ENCODE assay signal across 15 cellular contexts in the genomic region with DNA sequence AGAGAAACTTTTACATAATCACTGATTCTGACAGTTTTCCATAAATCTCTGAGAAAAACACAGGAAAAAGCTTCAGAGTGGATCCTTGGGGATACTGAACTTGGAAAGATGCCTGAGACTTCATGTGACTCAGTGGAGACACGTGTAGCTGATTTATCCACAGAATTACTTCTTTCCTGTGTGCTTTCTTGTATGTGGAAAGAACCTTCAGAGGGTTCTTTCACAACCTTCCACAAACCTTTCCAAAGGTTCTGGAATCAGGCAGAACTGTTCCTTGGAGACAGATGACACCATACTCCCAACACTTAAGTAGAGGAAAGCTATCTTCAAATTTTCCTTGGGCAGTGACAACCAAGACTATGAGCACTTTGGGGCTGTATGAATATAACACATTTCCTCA.
DNase-seq lines count a peak whose midpoint lies in the region; ATAC-seq, FAIRE-seq and TF ChIP-seq lines count a peak whose summit lies in the region.
"Had no signal": no experiment of that assay in that cellular context is flagged by ENCODE, and none has a peak within 500 bp of the region (broad histone marks: within the 10 kb centered on the region; RNA-seq: fewer than 3 reads in every experiment).

No MANE protein-coding gene starts in this region.

- peak overlapping the region; percentile 42; the same call in 1 of the 2 replicates for H2AFZ ChIP-seq in SK-N-SH (ENCODE audit: low read depth)
- H2AFZ ChIP-seq: GM23338 had no signal

- no peaks in the 10 kb centered on the region for H3K9me2 ChIP-seq in SK-N-SH

- no peaks in the 10 kb centered on the region for H3K9me3 ChIP-seq in SK-N-SH
- H3K9me3 ChIP-seq in pancreas: no peaks in the 10 kb centered on the region
- H3K9me3 ChIP-seq: colonic mucosa had no signal

- TF ChIP-seq CTCF in AG10803 (conservative IDR thresholded peaks at IDR 0.05; ENCODE audit: low read length) (no peak), SK-N-SH (IDR thresholded peaks at IDR 0.05) (no peak), fibroblast of the aortic adventitia (IDR thresholded peaks at IDR 0.05; ENCODE audit: insufficient read depth, low read length) (no peak), pancreas (IDR thresholded peaks at IDR 0.05) (no peak), GM10266 (IDR thresholded peaks at IDR 0.05; ENCODE audit: control insufficient read depth, insufficient read depth, low read depth, missing control alignments) (no peak)

- FAIRE-seq in pancreas (lab: Jason Lieb, UNC): no peak

- H3K4me3 ChIP-seq in AG10803 (ENCODE audit: low read length): no peak overlapping the region
- H3K4me3 ChIP-seq in SK-N-SH (ENCODE audit: low read depth in 2 of 2, low read length in 1 of 2): no peak overlapping the region
- H3K4me3 ChIP-seq in fibroblast of the aortic adventitia (ENCODE audit: low read depth, low read length): no peak overlapping the region
- no peak overlapping the region for H3K4me3 ChIP-seq in pancreas
- H3K4me3 ChIP-seq: colonic mucosa, GM23338 had no signal

- no peak for TF ChIP-seq EP300 in SK-N-SH (IDR thresholded peaks at IDR 0.05; ENCODE audit: borderline replicate concordance in 1 of 2, low read depth in 1 of 2, low read length in 1 of 2)

- H3K27me3 ChIP-seq in SK-N-SH (ENCODE audit: insufficient read depth) (no peaks in the 10 kb centered on the region), pancreas (no peaks in the 10 kb centered on the region)
- H3K27me3 ChIP-seq: colonic mucosa had no signal

- intact Hi-C loops in pancreas (cut with DNase I): no loop called here

- in situ Hi-C loops in KBM-7 (cut with MboI; ENCODE audit: low pct_unique_long_range_greater_than_20kb, low sequenced_read_pairs): no loop called here

- ATAC-seq in pancreas (peak in 3 of 4 donors; percentile 15 to 59 (median 49)), HG03159 (IDR thresholded peaks at IDR 0.05; ENCODE audit: unreplicated experiment) (no peak)
- ATAC-seq: GM23338 had no signal

- H3K27ac ChIP-seq in SK-N-SH (ENCODE audit: low read depth in 2 of 2, low read length in 1 of 2): peak overlapping the region; percentile 47 to 53; a peak in 2 of 4 replicates
- H3K27ac ChIP-seq in pancreas: no peak overlapping the region
- H3K27ac ChIP-seq: colonic mucosa had no signal

- TF ChIP-seq RAD21 in SK-N-SH (IDR thresholded peaks at IDR 0.05; ENCODE audit: low read length): no peak

- no peaks in the 10 kb centered on the region for H4K20me1 ChIP-seq in SK-N-SH (ENCODE audit: insufficient read depth)

- peak; percentile 96 for DNase-seq in AG10803 (ENCODE audit: low read depth)
- DNase-seq in SK-N-SH: no peak
- DNase-seq in fibroblast of the aortic adventitia (ENCODE audit: low read depth): peak; percentile 98
- no peak for DNase-seq in pancreas
- no peak for DNase-seq in KBM-7
- DNase-seq in GM10266 (ENCODE audit: extremely low spot score): no peak
- DNase-seq in NCI-H2171 (lab: John Stamatoyannopoulos, UW): no peak
- DNase-seq: activated effector memory CD4-positive, alpha-beta T cell treated with anti-CD3 and anti-CD28 coated beads, Interleukin-2, amount 50 U/mL, for 16 hours; AML-193; colonic mucosa; hypothalamus; NCI-H146; SW 1271 had no signal

- CTCF ChIA-PET in SK-N-SH (lab: Yijun Ruan, JAX): no interaction called here

- H3K9ac ChIP-seq in SK-N-SH: no peak overlapping the region

- H3K4me1 ChIP-seq in SK-N-SH (ENCODE audit: control insufficient read depth in 1 of 2, insufficient read depth in 2 of 2, low read depth in 1 of 2, low read length in 1 of 2) (no peaks in the 10 kb centered on the region), pancreas (no peaks in the 10 kb centered on the region)
- H3K4me1 ChIP-seq: colonic mucosa had no signal

- no peaks in the 10 kb centered on the region for H3F3A ChIP-seq in SK-N-SH (replicated peaks; ENCODE audit: insufficient read depth)

- 6% methylated on average over 1 of the region's 1 CpG for WGBS in SK-N-SH (ENCODE audit: low lambda C conversion rate)
- WGBS in pancreas, 2 donors: 30 to 53% methylated on average over 1 of the region's 1 CpG

- POLR2A ChIA-PET in SK-N-SH (lab: Yijun Ruan, JAX): no interaction called here

- no peak overlapping the region for H3K4me2 ChIP-seq in SK-N-SH
- H3K4me2 ChIP-seq: GM23338 had no signal

- H3K36me3 ChIP-seq in SK-N-SH (replicated peaks in 1 of 2; ENCODE audit: control insufficient read depth in 1 of 2, insufficient read depth in 2 of 2, low read length in 1 of 2) (no peaks in the 10 kb centered on the region), pancreas (no peaks in the 10 kb centered on the region)
- H3K36me3 ChIP-seq: colonic mucosa had no signal

- no peaks in the 10 kb centered on the region for H3K79me2 ChIP-seq in SK-N-SH (ENCODE audit: insufficient read depth)

TF ChIP-seq in SK-N-SH, 30 proteins besides CTCF, POLR2A, EP300 and RAD21:
- TF ChIP-seq FOSL2 (IDR thresholded peaks at IDR 0.05; ENCODE audit: borderline replicate concordance, low read depth) (no peak), MAX (IDR thresholded peaks at IDR 0.05; ENCODE audit: low read depth) (peak; percentile 65; the same call in 1 of the 2 replicates), NFIC (IDR thresholded peaks at IDR 0.05; ENCODE audit: borderline replicate concordance) (peak; percentile 11; the same call in 1 of the 2 replicates), NRF1 (IDR thresholded peaks at IDR 0.05; ENCODE audit: low read depth, low read length) (no peak), RFX5 (IDR thresholded peaks at IDR 0.05; ENCODE audit: low read length) (peak; percentile 85), CHD2 (IDR thresholded peaks at IDR 0.05; ENCODE audit: low read length, partially characterized antibody) (no peak), TEAD4 (IDR thresholded peaks at IDR 0.05; ENCODE audit: borderline replicate concordance, insufficient read depth) (no peak), PBX3 (IDR thresholded peaks at IDR 0.05) (peak; percentile 26; the same call in 1 of the 2 replicates), FOXJ3 (CRISPR knock-in tag; IDR thresholded peaks at IDR 0.05) (no peak), RXRA (IDR thresholded peaks at IDR 0.05; ENCODE audit: borderline replicate concordance, low read depth) (no peak), RCOR1 (IDR thresholded peaks at IDR 0.05; ENCODE audit: low read length) (no peak)
- TF ChIP-seq, protein P1, sequence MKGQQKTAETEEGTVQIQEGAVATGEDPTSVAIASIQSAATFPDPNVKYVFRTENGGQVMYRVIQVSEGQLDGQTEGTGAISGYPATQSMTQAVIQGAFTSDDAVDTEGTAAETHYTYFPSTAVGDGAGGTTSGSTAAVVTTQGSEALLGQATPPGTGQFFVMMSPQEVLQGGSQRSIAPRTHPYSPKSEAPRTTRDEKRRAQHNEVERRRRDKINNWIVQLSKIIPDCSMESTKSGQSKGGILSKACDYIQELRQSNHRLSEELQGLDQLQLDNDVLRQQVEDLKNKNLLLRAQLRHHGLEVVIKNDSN (IDR thresholded peaks at IDR 0.05; ENCODE audit: borderline replicate concordance, low read depth): peak; percentile 45; the same call in 1 of the 2 replicates
- TF ChIP-seq, protein P2, sequence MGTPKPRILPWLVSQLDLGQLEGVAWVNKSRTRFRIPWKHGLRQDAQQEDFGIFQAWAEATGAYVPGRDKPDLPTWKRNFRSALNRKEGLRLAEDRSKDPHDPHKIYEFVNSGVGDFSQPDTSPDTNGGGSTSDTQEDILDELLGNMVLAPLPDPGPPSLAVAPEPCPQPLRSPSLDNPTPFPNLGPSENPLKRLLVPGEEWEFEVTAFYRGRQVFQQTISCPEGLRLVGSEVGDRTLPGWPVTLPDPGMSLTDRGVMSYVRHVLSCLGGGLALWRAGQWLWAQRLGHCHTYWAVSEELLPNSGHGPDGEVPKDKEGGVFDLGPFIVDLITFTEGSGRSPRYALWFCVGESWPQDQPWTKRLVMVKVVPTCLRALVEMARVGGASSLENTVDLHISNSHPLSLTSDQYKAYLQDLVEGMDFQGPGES (IDR thresholded peaks at IDR 0.05; ENCODE audit: low read depth, low read length): no peak

Comparison
In these comparisons a context has a peak if more than half of its experiments do, and no peak if none do; other contexts are left out.
1. DNase-seq: peak in AG10803 (single experiment) and fibroblast of the aortic adventitia (single experiment); none in SK-N-SH (single experiment), pancreas (0 of 6), KBM-7 (single experiment), GM10266 (single experiment) and NCI-H2171 (single experiment).
2. H3K27ac ChIP-seq: peak in SK-N-SH (2 of 2); none in pancreas (0 of 4).